In the genomic region with DNA sequence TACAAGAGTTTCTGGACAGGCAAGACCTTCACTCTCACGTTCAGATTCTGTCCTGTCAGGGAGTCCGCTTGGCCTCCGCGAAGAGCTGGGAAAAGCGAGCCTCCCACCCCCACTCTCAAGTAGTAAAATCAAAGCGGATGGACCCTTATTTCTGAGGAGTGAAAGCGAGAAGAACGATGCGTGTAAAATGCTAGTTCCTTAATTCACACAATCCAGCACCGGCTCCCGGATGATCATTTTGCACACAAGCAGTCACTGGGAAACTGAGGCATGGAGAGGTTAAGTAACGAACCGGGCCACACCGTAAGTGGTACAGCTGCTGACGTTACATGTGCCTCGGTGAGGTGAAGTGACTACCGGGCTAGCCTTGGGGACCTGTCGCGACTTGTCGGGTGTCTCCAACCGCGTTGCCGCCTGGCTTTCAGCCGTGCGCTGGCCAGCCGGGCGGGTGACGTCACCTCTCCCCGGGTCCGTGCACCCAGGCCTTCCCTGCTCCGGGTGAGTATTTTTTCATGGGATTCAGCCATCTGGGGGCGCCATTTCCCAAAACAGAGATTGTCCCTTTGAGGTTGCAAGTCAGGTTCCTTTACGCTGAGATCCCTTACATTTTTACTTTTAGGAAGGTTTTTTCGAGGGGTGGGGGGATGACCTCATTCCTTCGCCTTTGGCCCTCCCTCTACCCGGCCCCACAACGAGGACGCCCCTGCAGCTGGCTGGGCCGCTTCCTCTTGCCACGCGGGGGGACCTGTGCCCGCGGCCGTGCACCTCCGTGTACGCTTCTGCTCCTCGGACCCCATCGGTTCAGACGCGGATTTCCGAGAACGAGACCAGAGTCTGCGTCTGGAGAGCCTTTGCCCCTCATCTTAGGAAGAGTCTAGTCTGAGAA, we compare ENCODE assay signal across 10 cellular contexts. TPM values are rescaled to one million over a fixed set of nuclear protein-coding genes. Genes with fewer than 3 reads are reported as not detected.
DNase-seq lines count a peak whose midpoint lies in the region; ATAC-seq and TF ChIP-seq lines count a peak whose summit lies in the region.
"Had no signal": no experiment of that assay in that cellular context is flagged by ENCODE, and none has a peak within 500 bp of the region (broad histone marks: within the 10 kb centered on the region; RNA-seq: fewer than 3 reads in every experiment).

No MANE protein-coding gene starts in this region.

- H3K27me3 ChIP-seq in GM06990 (replicated peaks; ENCODE audit: control insufficient read depth, insufficient read depth, low read length) (peaks cover 3% of the 10 kb centered on the region; the same call in 1 of the 2 replicates), suprapubic skin (peaks cover 68% of the 10 kb centered on the region)

- 20% methylated on average over 51 of the region's 53 CpGs for whole genome bisulfite sequencing in suprapubic skin

- H3K27ac Mint-ChIP-seq in endothelial cell (ENCODE audit: unreplicated experiment) (no peak overlapping the region), mesothelial cell of epicardium (no peak overlapping the region)

- H3K36me3 Mint-ChIP-seq in endothelial cell (ENCODE audit: low read depth, unreplicated experiment) (peaks cover 6% of the 10 kb centered on the region), mesothelial cell of epicardium (no peaks in the 10 kb centered on the region)

- peaks cover 50% of the 10 kb centered on the region for H3K4me1 ChIP-seq in suprapubic skin

- no peaks in the 10 kb centered on the region for H3K9me3 ChIP-seq in suprapubic skin
- H3K9me3 ChIP-seq: neutrophil had no signal

- DNase-seq in GM06990 (ENCODE audit: extremely low read depth, insufficient read length) (peak; percentile 23), RWPE1 (ENCODE audit: low spot score) (peak; percentile 64), endothelial cell (ENCODE audit: low spot score) (peak; percentile 82), mesothelial cell of epicardium (ENCODE audit: low spot score in 2 of 2, unreplicated experiment in 2 of 2) (peak; percentile 34 to 76), suprapubic skin (ENCODE audit: low spot score in 2 of 2) (peak in 1 of 2 donors; percentile 84), middle frontal gyrus (ENCODE audit: extremely low spot score, low spot score) (no peak)

- ATAC-seq in HG02938 (IDR thresholded peaks at IDR 0.05; ENCODE audit: unreplicated experiment): no peak
- ATAC-seq in HG02642 (IDR thresholded peaks at IDR 0.05; ENCODE audit: poor library complexity, unreplicated experiment): no peak

- no peaks in the 10 kb centered on the region for H3K9me3 Mint-ChIP-seq in endothelial cell (ENCODE audit: unreplicated experiment)
- H3K9me3 Mint-ChIP-seq in mesothelial cell of epicardium: no peaks in the 10 kb centered on the region

- peaks cover 22% of the 10 kb centered on the region for H3K27me3 Mint-ChIP-seq in endothelial cell (ENCODE audit: unreplicated experiment)
- H3K27me3 Mint-ChIP-seq in mesothelial cell of epicardium (ENCODE audit: low read depth): peaks cover 98% of the 10 kb centered on the region

- H3K36me3 ChIP-seq in GM06990 (ENCODE audit: control insufficient read depth, insufficient read depth, low read length) (no peaks in the 10 kb centered on the region), suprapubic skin (no peaks in the 10 kb centered on the region)
- H3K36me3 ChIP-seq: neutrophil had no signal

- POLR2A ChIA-PET in RWPE1 (lab: Yijun Ruan, JAX; ENCODE audit: low non-redundant PET): no interaction called here

- H3K4me1 Mint-ChIP-seq in endothelial cell (ENCODE audit: unreplicated experiment) (peaks cover 32% of the 10 kb centered on the region), mesothelial cell of epicardium (peaks cover 46% of the 10 kb centered on the region)

- H3K4me3 ChIP-seq in GM06990 (replicated peaks; ENCODE audit: low read depth, low read length) (peak overlapping the region; percentile 42), suprapubic skin (peak overlapping the region; percentile 41)

- peak overlapping the region; percentile 76 for H3K4me3 Mint-ChIP-seq in endothelial cell (ENCODE audit: unreplicated experiment)
- peak overlapping the region; percentile 64 for H3K4me3 Mint-ChIP-seq in mesothelial cell of epicardium

- H3K27ac ChIP-seq in RWPE1 (no peak overlapping the region), suprapubic skin (no peak overlapping the region)
- H3K27ac ChIP-seq: KMS-11, neutrophil had no signal

- CTCF ChIA-PET in RWPE1 (lab: Yijun Ruan, JAX): interaction anchor here (0.6 to 1.2 kb wide), 5 partner anchors 31 to 566 kb away, joined by 3 to 7 read pairs (median 4); no protein-coding TSS in a partner anchor

- no peak for TF ChIP-seq EP300 in suprapubic skin (IDR thresholded peaks at IDR 0.05)

- TF ChIP-seq CTCF in GM06990 (IDR thresholded peaks at IDR 0.05; ENCODE audit: insufficient read depth, low read length, poor library complexity, severe bottlenecking): peak; percentile 39
- no peak for TF ChIP-seq CTCF in RWPE1 (conservative IDR thresholded peaks at IDR 0.05; ENCODE audit: low read depth)
- TF ChIP-seq CTCF in endothelial cell (IDR thresholded peaks at IDR 0.05; ENCODE audit: unreplicated experiment): peak; percentile 51
- TF ChIP-seq CTCF in mesothelial cell of epicardium (IDR thresholded peaks at IDR 0.05; ENCODE audit: unreplicated experiment): peak; percentile 47
- peak in 1 of 2 donors; percentile 16 for TF ChIP-seq CTCF in suprapubic skin (IDR thresholded peaks at IDR 0.05)

- no peak for TF ChIP-seq POLR2A in suprapubic skin (IDR thresholded peaks at IDR 0.05)

RNA-seq across cellular contexts. Expression of gene SFRP2, which starts 3.4 kb away (rescaled TPM):
- 4.1 TPM for total RNA-seq in endothelial cell (ENCODE audit: unreplicated experiment)
- 22.8 to 27.1 TPM (median 23.8 TPM) in 3 replicates for total RNA-seq in mesothelial cell of epicardium
- 1 to 10 TPM; 4.4 to 9.3 (median 6.5) TPM for total RNA-seq in suprapubic skin

RNA-seq across cellular contexts. Expression of gene RNF175, which starts 32.4 kb away (rescaled TPM):
- total RNA-seq in endothelial cell (ENCODE audit: unreplicated experiment) (0.36 TPM), mesothelial cell of epicardium (2.3 to 4.3 TPM (median 2.5 TPM) in 3 replicates), suprapubic skin (not detected)
